Comparison of ENCODE assay signal across 24 cellular contexts in genomic region chr2:59083075-59083792, GRCh38.
DNase-seq lines count a peak whose midpoint lies in the region; ATAC-seq and TF ChIP-seq lines count a peak whose summit lies in the region.
"Had no signal": no experiment of that assay in that cellular context is flagged by ENCODE, and none has a peak within 500 bp of the region (broad histone marks: within the 10 kb centered on the region; RNA-seq: fewer than 3 reads in every experiment).

No MANE protein-coding gene starts in this region.

- no peaks in the 10 kb centered on the region for H3K4me1 Mint-ChIP-seq in endodermal cell
- H3K4me1 Mint-ChIP-seq: CD8-positive, alpha-beta memory T cell had no signal

- no peak overlapping the region for H2AK5ac ChIP-seq in mesendoderm (ENCODE audit: low read length)

- H3K36me3 ChIP-seq in endodermal cell (ENCODE audit: control insufficient read depth, insufficient read depth, low read length) (no peaks in the 10 kb centered on the region), mesendoderm (ENCODE audit: control insufficient read depth, insufficient read depth, low read length) (no peaks in the 10 kb centered on the region)
- H3K36me3 ChIP-seq: SJSA1 had no signal

- WGBS in endodermal cell (ENCODE audit: insufficient coverage in 1 of 2, insufficient read length in 1 of 2), 2 experiments = 83 to 91% methylated on average over 2 to 4 of the region's 4 CpGs
- WGBS in mesendoderm (ENCODE audit: extremely low coverage, insufficient coverage, low lambda C conversion rate) = no CpG with 5 or more reads among the region's 4 CpGs

- H3K27me3 Mint-ChIP-seq in endodermal cell (ENCODE audit: insufficient read depth) = no peaks in the 10 kb centered on the region
- H3K27me3 Mint-ChIP-seq: CD8-positive, alpha-beta memory T cell had no signal

- no peak overlapping the region for H3K4ac ChIP-seq in mesendoderm (ENCODE audit: low read depth, low read length)

- H3K23ac ChIP-seq in mesendoderm (ENCODE audit: low read length) = no peak overlapping the region

- no peak for ATAC-seq in HG03354 (IDR thresholded peaks at IDR 0.05; ENCODE audit: poor library complexity, severe bottlenecking, unreplicated experiment)
- no peak for ATAC-seq in stimulated activated naive CD8-positive, alpha-beta T cell treated with anti-CD3 and anti-CD28 coated beads, Interleukin-15, Interleukin-2, amounts not matched to agents 100 U/mL and 50 U/mL, for 24 hours
- ATAC-seq: Right ventricle myocardium inferior had no signal

- no peaks in the 10 kb centered on the region for H3K4me1 ChIP-seq in endodermal cell (ENCODE audit: control insufficient read depth, insufficient read depth, low read length)
- H3K4me1 ChIP-seq in mesendoderm (ENCODE audit: control insufficient read depth, low read depth, low read length) = no peaks in the 10 kb centered on the region
- H3K4me1 ChIP-seq: SJSA1 had no signal

- H3K79me1 ChIP-seq in mesendoderm (ENCODE audit: low read length) = no peaks in the 10 kb centered on the region

- DNase-seq in DMS53 treated with DMSO at 0.1 percent for 48 hours (lab: John Stamatoyannopoulos, UW; ENCODE audit: unreplicated experiment) (peak; percentile 25), MV-4-11 (lab: John Stamatoyannopoulos, UW) (peak; percentile 1), endodermal cell (no peak), mesendoderm (peak; percentile 17), NCI-H1092 treated with DMSO at 0.1 percent for 48 hours (lab: John Stamatoyannopoulos, UW) (no peak)
- DNase-seq in stimulated activated naive CD8-positive, alpha-beta T cell treated with anti-CD3 and anti-CD28 coated beads, Interleukin-15, Interleukin-2, amounts not matched to agents 100 U/mL and 50 U/mL, for 24 hours = no peak
- DNase-seq: Calu3; CD8-positive, alpha-beta memory T cell; DMS153; H7; IMR-90; NCI-H1092; NCI-H1436 treated with DMSO at 0.1 percent for 48 hours; NCI-H2029 treated with DMSO at 0.1 percent for 48 hours; NCI-H226; NCI-H510A treated with DMSO at 0.1 percent for 48 hours; NCI-H774; NK-92 treated with Interleukin-12 subunit alpha and Interleukin-12 subunit beta, amount 100 ng/mL, for 24 hours; T-helper 1 cell had no signal

- H3K36me3 Mint-ChIP-seq in endodermal cell (ENCODE audit: low read depth) = no peaks in the 10 kb centered on the region
- H3K36me3 Mint-ChIP-seq: CD8-positive, alpha-beta memory T cell had no signal

- no peak overlapping the region for H4K5ac ChIP-seq in mesendoderm (ENCODE audit: low read length)

- no peak overlapping the region for H3K4me3 ChIP-seq in endodermal cell (ENCODE audit: low read length)
- H3K4me3 ChIP-seq in mesendoderm (ENCODE audit: low read length) = no peak overlapping the region
- H3K4me3 ChIP-seq: SJSA1 had no signal

- no peak overlapping the region for H2BK5ac ChIP-seq in mesendoderm (ENCODE audit: low read length)

- H3K9ac ChIP-seq in endodermal cell (ENCODE audit: extremely low read depth, low read length, poor library complexity, severe bottlenecking) (no peak overlapping the region), mesendoderm (ENCODE audit: low read length) (no peak overlapping the region)
- H3K9ac ChIP-seq: KMS-11 had no signal

- no peak overlapping the region for H3K18ac ChIP-seq in mesendoderm (ENCODE audit: low read length)

- no peaks in the 10 kb centered on the region for H3K79me2 ChIP-seq in mesendoderm (ENCODE audit: control insufficient read depth, insufficient read depth, low read length)

- H3K4me2 ChIP-seq in mesendoderm (ENCODE audit: low read length) = no peak overlapping the region
- H3K4me2 ChIP-seq: KMS-11 had no signal

- no peaks in the 10 kb centered on the region for H3K9me3 ChIP-seq in endodermal cell (ENCODE audit: control insufficient read depth, low read length)

- TF ChIP-seq CTCF in endodermal cell (conservative IDR thresholded peaks at IDR 0.05) = peak; percentile 44

- no peak overlapping the region for H3K4me3 Mint-ChIP-seq in endodermal cell
- H3K4me3 Mint-ChIP-seq: CD8-positive, alpha-beta memory T cell had no signal

- H3K27ac Mint-ChIP-seq in endodermal cell = no peak overlapping the region
- H3K27ac Mint-ChIP-seq: CD8-positive, alpha-beta memory T cell had no signal

- H2BK120ac ChIP-seq in mesendoderm (ENCODE audit: low read depth, low read length) = no peak overlapping the region

- H3K27me3 ChIP-seq in endodermal cell (ENCODE audit: control insufficient read depth, insufficient read depth, low read length, poor library complexity, severe bottlenecking) = no peaks in the 10 kb centered on the region
- H3K27me3 ChIP-seq in mesendoderm (ENCODE audit: insufficient read depth, low read length, poor library complexity) = no peaks in the 10 kb centered on the region
- H3K27me3 ChIP-seq: SJSA1 had no signal

- H3K27ac ChIP-seq in endodermal cell (ENCODE audit: low read depth, low read length) (no peak overlapping the region), mesendoderm (ENCODE audit: low read depth, low read length) (no peak overlapping the region)
- H3K27ac ChIP-seq: C4-2B, KMS-11, SJSA1 had no signal

- no peak overlapping the region for H2BK15ac ChIP-seq in mesendoderm (replicated peaks; ENCODE audit: low read depth)

- no peak overlapping the region for H4K8ac ChIP-seq in mesendoderm (ENCODE audit: low read depth, low read length)

- no peaks in the 10 kb centered on the region for H3K9me3 Mint-ChIP-seq in endodermal cell

- no peak overlapping the region for H3K56ac ChIP-seq in mesendoderm (ENCODE audit: low read length)

Comparison
In these comparisons a context has a peak if more than half of its experiments do, and no peak if none do; other contexts are left out.
1. DNase-seq: peak in DMS53 treated with DMSO at 0.1 percent for 48 hours (single experiment), MV-4-11 (single experiment) and mesendoderm (single experiment); none in endodermal cell (single experiment), NCI-H1092 treated with DMSO at 0.1 percent for 48 hours (single experiment) and stimulated activated naive CD8-positive, alpha-beta T cell treated with anti-CD3 and anti-CD28 coated beads, Interleukin-15, Interleukin-2, amounts not matched to agents 100 U/mL and 50 U/mL, for 24 hours (single experiment).